24 cellular contexts compared by ENCODE assay signal in the genomic region with DNA sequence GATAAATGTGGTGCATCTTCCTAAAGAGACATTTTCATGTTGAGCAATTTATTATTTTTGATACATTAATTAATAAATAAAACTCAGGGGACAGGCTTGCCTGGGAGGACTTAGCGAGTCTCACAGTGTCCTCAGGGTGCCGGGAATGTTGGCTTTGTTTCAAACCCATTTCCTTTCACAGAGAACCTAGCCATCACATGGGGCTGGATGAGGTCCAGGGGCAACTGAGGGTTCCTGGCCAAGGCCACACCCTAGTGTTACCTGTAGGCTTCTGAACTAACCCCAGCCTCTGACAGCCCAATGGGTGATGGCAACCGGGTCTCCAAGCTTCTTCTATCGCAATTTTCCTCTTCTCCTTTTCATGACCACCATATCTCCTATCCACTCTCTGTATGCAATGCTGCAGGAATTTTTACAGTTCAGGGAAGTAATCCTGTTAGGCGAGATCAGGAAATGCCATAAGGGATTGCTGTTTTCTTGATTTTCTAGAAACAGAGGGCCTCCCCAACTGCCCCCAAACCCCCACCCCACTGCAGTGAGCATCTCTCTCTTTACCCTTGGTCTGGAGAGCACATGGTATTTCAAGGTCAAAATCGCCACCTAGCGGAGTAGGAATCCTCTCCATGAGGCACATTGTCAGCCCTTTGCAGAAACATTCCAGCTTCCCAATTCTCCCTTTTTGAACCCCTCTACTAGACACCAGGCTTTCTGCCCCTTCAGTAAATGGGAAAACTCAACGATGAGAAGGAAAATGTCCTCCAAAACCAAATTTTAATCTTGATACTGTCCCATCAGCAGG. TPM values are rescaled to one million over a fixed set of nuclear protein-coding genes. Genes with fewer than 3 reads are reported as not detected.
DNase-seq lines count a peak whose midpoint lies in the region; ATAC-seq and TF ChIP-seq lines count a peak whose summit lies in the region.
"Had no signal": no experiment of that assay in that cellular context is flagged by ENCODE, and none has a peak within 500 bp of the region (broad histone marks: within the 10 kb centered on the region; RNA-seq: fewer than 3 reads in every experiment).

No MANE protein-coding gene starts in this region.

- H3K4me1 ChIP-seq in right atrium auricular region (no peaks in the 10 kb centered on the region), endodermal cell (ENCODE audit: control insufficient read depth, insufficient read depth, low read length) (peaks cover 3% of the 10 kb centered on the region)
- H3K4me1 ChIP-seq: Caco-2, colonic mucosa, SJCRH30, tibial nerve had no signal

- no peak for TF ChIP-seq CTCF in right atrium auricular region (IDR thresholded peaks at IDR 0.05)
- peak; percentile 38 for TF ChIP-seq CTCF in endodermal cell (conservative IDR thresholded peaks at IDR 0.05)

- peaks cover 14% of the 10 kb centered on the region for H3K27me3 Mint-ChIP-seq in endodermal cell (ENCODE audit: insufficient read depth)
- H3K27me3 Mint-ChIP-seq: activated naive CD8-positive, alpha-beta T cell treated with anti-CD3 and anti-CD28 coated beads for 36 hours; stimulated activated naive CD8-positive, alpha-beta T cell treated with anti-CD3 and anti-CD28 coated beads, Interleukin-15, amount 100 ng/mL, for 72 hours had no signal

- H3K9me3 ChIP-seq in right atrium auricular region (peaks cover 0 to 15% of the 10 kb centered on the region in 2 donors), endodermal cell (ENCODE audit: control insufficient read depth, low read length) (peaks cover 34% of the 10 kb centered on the region)
- H3K9me3 ChIP-seq: colonic mucosa, SJCRH30 had no signal

- peaks cover 2% of the 10 kb centered on the region for H3K4me1 Mint-ChIP-seq in endodermal cell

- peaks cover 33% of the 10 kb centered on the region for H3K9me3 Mint-ChIP-seq in endodermal cell

- no peak for ATAC-seq in GM21529 (IDR thresholded peaks at IDR 0.05; ENCODE audit: unreplicated experiment)
- ATAC-seq: left colon; Panc1; stimulated activated naive CD8-positive, alpha-beta T cell treated with anti-CD3 and anti-CD28 coated beads, Interleukin-15, amount 100 ng/mL, for 72 hours had no signal

- intact Hi-C loops in cardiac septum (cut with DNase I), result no loop called here

- DNase-seq in right atrium auricular region (ENCODE audit: low spot score), result peak; percentile 2
- DNase-seq in cardiac septum (ENCODE audit: low spot score), result no peak
- peak; percentile 17 for DNase-seq in NCI-H82 treated with DMSO at 0.1 percent for 48 hours (lab: John Stamatoyannopoulos, UW; ENCODE audit: unreplicated experiment)
- peak; percentile 47 for DNase-seq in endodermal cell
- DNase-seq in putamen (ENCODE audit: low spot score), result no peak
- no peak for DNase-seq in MV-4-11 (lab: John Stamatoyannopoulos, UW)
- DNase-seq in superior temporal gyrus (ENCODE audit: extremely low spot score), result no peak
- DNase-seq: activated CD4-positive, alpha-beta T cell treated with anti-CD3 and anti-CD28 coated beads, Interleukin-2, amount 10 ng/mL, durations not matched to agents 24 days and 14 days; activated naive CD8-positive, alpha-beta T cell treated with anti-CD3 and anti-CD28 coated beads for 36 hours; Caco-2; colonic mucosa; DMS79 treated with DMSO at 0.1 percent for 48 hours; IMR-90; left colon; mesenchymal stem cell; NCI-H146; occipital lobe; retina; SJCRH30; stimulated activated naive CD8-positive, alpha-beta T cell treated with anti-CD3 and anti-CD28 coated beads, Interleukin-15, amount 100 ng/mL, for 72 hours had no signal

- H3K27ac ChIP-seq in right atrium auricular region (no peak overlapping the region), endodermal cell (ENCODE audit: low read depth, low read length) (no peak overlapping the region)
- H3K27ac ChIP-seq: BLaER1, colonic mucosa, SJCRH30, tibial nerve had no signal

- no peaks in the 10 kb centered on the region for H3K27me3 ChIP-seq in right atrium auricular region
- peaks cover 3% of the 10 kb centered on the region for H3K27me3 ChIP-seq in endodermal cell (ENCODE audit: control insufficient read depth, insufficient read depth, low read length, poor library complexity, severe bottlenecking)
- H3K27me3 ChIP-seq: BLaER1, colonic mucosa, SJCRH30, tibial nerve had no signal

- H3K27ac Mint-ChIP-seq in endodermal cell, result no peak overlapping the region
- H3K27ac Mint-ChIP-seq: activated CD4-positive, alpha-beta T cell treated with anti-CD3 and anti-CD28 coated beads, Interleukin-2, amount 10 ng/mL, durations not matched to agents 24 days and 14 days; activated naive CD8-positive, alpha-beta T cell treated with anti-CD3 and anti-CD28 coated beads for 36 hours; stimulated activated naive CD8-positive, alpha-beta T cell treated with anti-CD3 and anti-CD28 coated beads, Interleukin-15, amount 100 ng/mL, for 72 hours had no signal

- H3K9ac ChIP-seq in endodermal cell (ENCODE audit: extremely low read depth, low read length, poor library complexity, severe bottlenecking), result no peak overlapping the region
- H3K9ac ChIP-seq: BLaER1 had no signal

- H3K36me3 Mint-ChIP-seq in endodermal cell (ENCODE audit: low read depth), result peaks cover 7% of the 10 kb centered on the region
- H3K36me3 Mint-ChIP-seq: activated naive CD8-positive, alpha-beta T cell treated with anti-CD3 and anti-CD28 coated beads for 36 hours had no signal

- no peak overlapping the region for H3K4me3 ChIP-seq in right atrium auricular region
- H3K4me3 ChIP-seq in endodermal cell (ENCODE audit: low read length), result no peak overlapping the region
- H3K4me3 ChIP-seq: BLaER1, colonic mucosa, SJCRH30, tibial nerve had no signal

- no peaks in the 10 kb centered on the region for H3K36me3 ChIP-seq in right atrium auricular region
- H3K36me3 ChIP-seq in endodermal cell (ENCODE audit: control insufficient read depth, insufficient read depth, low read length), result no peaks in the 10 kb centered on the region
- H3K36me3 ChIP-seq: BLaER1, colonic mucosa, SJCRH30, tibial nerve had no signal

- 69 to 78% methylated on average over 4 to 8 of the region's 8 CpGs for WGBS in endodermal cell (ENCODE audit: insufficient coverage in 1 of 2, insufficient read length in 1 of 2), 2 experiments

- H3K4me3 Mint-ChIP-seq in endodermal cell, result no peak overlapping the region
- H3K4me3 Mint-ChIP-seq: activated CD4-positive, alpha-beta T cell treated with anti-CD3 and anti-CD28 coated beads, Interleukin-2, amount 10 ng/mL, durations not matched to agents 24 days and 14 days; activated naive CD8-positive, alpha-beta T cell treated with anti-CD3 and anti-CD28 coated beads for 36 hours; stimulated activated naive CD8-positive, alpha-beta T cell treated with anti-CD3 and anti-CD28 coated beads, Interleukin-15, amount 100 ng/mL, for 72 hours had no signal

RNA-seq across cellular contexts. Expression of gene SMYD3, which starts 22.1 kb away (rescaled TPM):
- total RNA-seq in right atrium auricular region (1 to 10 TPM; 7.9 to 8.5 TPM), cardiac septum (5.6 TPM), endodermal cell (10 to 100 TPM; 32.3 to 45.8 TPM)
- 54.2 TPM for polyA plus RNA-seq in endodermal cell (2013, experiment 1 of 2)
- 60.3 TPM for polyA plus RNA-seq in endodermal cell (2013, experiment 2 of 2)

RNA-seq across cellular contexts. Expression of gene TFB2M, which starts 36.9 kb away (rescaled TPM):
- 10 to 100 TPM in 1 of 2 donors, 1 to 10 TPM in 1; 5.5 to 12.0 TPM for total RNA-seq in right atrium auricular region
- total RNA-seq in cardiac septum, result 9.6 TPM
- 10 to 100 TPM; 13.2 to 13.7 TPM for total RNA-seq in endodermal cell
- 14.2 TPM for polyA plus RNA-seq in endodermal cell (2013, experiment 1 of 2)
- polyA plus RNA-seq in endodermal cell (2013, experiment 2 of 2), result 14.4 TPM

RNA-seq across cellular contexts. Expression of gene CNST, which starts 37.1 kb away (rescaled TPM):
- total RNA-seq in right atrium auricular region (10 to 100 TPM; 15.6 to 19.0 TPM), cardiac septum (10.9 TPM), endodermal cell (10 to 100 TPM; 14.7 to 20.3 TPM)
- polyA plus RNA-seq in endodermal cell (2013, experiment 1 of 2), result 11.6 TPM
- polyA plus RNA-seq in endodermal cell (2013, experiment 2 of 2), result 12.0 TPM

Comparison
In these comparisons a context has a peak if more than half of its experiments do, and no peak if none do; other contexts are left out.
1. DNase-seq: peak in right atrium auricular region (single experiment), NCI-H82 treated with DMSO at 0.1 percent for 48 hours (single experiment) and endodermal cell (single experiment); none in cardiac septum (single experiment), putamen (single experiment), MV-4-11 (single experiment) and superior temporal gyrus (single experiment).